Comparison of ENCODE assay signal across 1 cellular context in the genomic region with DNA sequence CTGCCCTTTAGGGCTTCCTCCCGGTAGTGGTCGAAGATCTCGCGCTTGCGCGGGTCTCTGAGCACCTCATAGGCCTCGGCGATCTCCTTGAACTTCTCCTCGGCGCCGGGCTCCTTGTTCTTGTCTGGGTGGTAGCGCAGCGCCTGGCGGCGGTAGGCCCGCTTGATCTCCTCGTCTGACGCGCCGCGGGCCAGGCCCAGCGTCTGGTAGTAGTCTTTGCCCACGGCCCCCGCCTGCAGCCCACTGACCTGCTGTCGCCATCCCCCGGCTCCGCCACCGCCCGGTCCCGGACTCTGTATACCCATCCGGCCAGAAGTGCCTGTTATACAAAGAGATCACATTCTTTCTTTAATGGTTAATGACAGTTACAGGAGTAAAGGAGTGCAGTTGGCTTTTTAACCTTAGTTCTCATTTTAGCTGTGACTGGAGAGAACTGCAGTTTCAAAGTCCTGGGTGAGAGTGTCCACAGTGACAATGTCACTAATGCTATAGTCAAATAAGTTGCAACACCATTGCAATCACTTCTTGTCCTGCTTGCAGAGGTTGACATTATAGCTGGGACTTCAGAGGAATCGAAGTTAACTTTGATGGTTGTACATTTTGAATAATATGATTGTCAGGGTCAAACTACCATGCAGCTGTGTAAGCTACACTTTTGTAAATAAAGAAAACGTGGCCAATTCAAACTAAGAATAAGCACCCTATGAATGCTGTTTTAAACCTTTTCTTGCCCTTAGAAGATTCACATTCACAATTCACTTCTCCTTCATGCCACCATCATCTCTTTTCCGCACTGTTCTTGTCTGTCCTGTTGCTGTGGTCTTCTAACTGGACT.
TF ChIP-seq lines count a peak whose summit lies in the region.

No MANE protein-coding gene starts in this region.

TF ChIP-seq in HepG2, 621 proteins besides CTCF, POLR2A, EP300 and RAD21 (continued from another document and continues in another):
- TF ChIP-seq, protein P1, sequence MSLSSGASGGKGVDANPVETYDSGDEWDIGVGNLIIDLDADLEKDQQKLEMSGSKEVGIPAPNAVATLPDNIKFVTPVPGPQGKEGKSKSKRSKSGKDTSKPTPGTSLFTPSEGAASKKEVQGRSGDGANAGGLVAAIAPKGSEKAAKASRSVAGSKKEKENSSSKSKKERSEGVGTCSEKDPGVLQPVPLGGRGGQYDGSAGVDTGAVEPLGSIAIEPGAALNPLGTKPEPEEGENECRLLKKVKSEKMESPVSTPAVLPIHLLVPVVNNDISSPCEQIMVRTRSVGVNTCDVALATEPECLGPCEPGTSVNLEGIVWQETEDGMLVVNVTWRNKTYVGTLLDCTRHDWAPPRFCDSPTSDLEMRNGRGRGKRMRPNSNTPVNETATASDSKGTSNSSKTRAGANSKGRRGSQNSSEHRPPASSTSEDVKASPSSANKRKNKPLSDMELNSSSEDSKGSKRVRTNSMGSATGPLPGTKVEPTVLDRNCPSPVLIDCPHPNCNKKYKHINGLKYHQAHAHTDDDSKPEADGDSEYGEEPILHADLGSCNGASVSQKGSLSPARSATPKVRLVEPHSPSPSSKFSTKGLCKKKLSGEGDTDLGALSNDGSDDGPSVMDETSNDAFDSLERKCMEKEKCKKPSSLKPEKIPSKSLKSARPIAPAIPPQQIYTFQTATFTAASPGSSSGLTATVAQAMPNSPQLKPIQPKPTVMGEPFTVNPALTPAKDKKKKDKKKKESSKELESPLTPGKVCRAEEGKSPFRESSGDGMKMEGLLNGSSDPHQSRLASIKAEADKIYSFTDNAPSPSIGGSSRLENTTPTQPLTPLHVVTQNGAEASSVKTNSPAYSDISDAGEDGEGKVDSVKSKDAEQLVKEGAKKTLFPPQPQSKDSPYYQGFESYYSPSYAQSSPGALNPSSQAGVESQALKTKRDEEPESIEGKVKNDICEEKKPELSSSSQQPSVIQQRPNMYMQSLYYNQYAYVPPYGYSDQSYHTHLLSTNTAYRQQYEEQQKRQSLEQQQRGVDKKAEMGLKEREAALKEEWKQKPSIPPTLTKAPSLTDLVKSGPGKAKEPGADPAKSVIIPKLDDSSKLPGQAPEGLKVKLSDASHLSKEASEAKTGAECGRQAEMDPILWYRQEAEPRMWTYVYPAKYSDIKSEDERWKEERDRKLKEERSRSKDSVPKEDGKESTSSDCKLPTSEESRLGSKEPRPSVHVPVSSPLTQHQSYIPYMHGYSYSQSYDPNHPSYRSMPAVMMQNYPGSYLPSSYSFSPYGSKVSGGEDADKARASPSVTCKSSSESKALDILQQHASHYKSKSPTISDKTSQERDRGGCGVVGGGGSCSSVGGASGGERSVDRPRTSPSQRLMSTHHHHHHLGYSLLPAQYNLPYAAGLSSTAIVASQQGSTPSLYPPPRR (CRISPR knock-in tag; IDR thresholded peaks at IDR 0.05; ENCODE audit: borderline replicate concordance), result peak; percentile 94
- TF ChIP-seq, protein P2, sequence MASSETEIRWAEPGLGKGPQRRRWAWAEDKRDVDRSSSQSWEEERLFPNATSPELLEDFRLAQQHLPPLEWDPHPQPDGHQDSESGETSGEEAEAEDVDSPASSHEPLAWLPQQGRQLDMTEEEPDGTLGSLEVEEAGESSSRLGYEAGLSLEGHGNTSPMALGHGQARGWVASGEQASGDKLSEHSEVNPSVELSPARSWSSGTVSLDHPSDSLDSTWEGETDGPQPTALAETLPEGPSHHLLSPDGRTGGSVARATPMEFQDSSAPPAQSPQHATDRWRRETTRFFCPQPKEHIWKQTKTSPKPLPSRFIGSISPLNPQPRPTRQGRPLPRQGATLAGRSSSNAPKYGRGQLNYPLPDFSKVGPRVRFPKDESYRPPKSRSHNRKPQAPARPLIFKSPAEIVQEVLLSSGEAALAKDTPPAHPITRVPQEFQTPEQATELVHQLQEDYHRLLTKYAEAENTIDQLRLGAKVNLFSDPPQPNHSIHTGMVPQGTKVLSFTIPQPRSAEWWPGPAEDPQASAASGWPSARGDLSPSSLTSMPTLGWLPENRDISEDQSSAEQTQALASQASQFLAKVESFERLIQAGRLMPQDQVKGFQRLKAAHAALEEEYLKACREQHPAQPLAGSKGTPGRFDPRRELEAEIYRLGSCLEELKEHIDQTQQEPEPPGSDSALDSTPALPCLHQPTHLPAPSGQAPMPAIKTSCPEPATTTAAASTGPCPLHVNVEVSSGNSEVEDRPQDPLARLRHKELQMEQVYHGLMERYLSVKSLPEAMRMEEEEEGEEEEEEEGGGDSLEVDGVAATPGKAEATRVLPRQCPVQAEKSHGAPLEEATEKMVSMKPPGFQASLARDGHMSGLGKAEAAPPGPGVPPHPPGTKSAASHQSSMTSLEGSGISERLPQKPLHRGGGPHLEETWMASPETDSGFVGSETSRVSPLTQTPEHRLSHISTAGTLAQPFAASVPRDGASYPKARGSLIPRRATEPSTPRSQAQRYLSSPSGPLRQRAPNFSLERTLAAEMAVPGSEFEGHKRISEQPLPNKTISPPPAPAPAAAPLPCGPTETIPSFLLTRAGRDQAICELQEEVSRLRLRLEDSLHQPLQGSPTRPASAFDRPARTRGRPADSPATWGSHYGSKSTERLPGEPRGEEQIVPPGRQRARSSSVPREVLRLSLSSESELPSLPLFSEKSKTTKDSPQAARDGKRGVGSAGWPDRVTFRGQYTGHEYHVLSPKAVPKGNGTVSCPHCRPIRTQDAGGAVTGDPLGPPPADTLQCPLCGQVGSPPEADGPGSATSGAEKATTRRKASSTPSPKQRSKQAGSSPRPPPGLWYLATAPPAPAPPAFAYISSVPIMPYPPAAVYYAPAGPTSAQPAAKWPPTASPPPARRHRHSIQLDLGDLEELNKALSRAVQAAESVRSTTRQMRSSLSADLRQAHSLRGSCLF (CRISPR knock-in tag; IDR thresholded peaks at IDR 0.05; ENCODE audit: borderline replicate concordance), result no peak
- TF ChIP-seq, protein P3, sequence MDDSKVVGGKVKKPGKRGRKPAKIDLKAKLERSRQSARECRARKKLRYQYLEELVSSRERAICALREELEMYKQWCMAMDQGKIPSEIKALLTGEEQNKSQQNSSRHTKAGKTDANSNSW (CRISPR knock-in tag; IDR thresholded peaks at IDR 0.05; ENCODE audit: borderline replicate concordance), result no peak
- TF ChIP-seq KDM3A (CRISPR knock-in tag; IDR thresholded peaks at IDR 0.05; ENCODE audit: low read depth), result peak; percentile 18; the same call in 1 of the 2 replicates
- no peak; the same call in 1 of the 2 replicates for TF ChIP-seq HOXA5 (CRISPR knock-in tag; IDR thresholded peaks at IDR 0.05)
- TF ChIP-seq, protein P4, sequence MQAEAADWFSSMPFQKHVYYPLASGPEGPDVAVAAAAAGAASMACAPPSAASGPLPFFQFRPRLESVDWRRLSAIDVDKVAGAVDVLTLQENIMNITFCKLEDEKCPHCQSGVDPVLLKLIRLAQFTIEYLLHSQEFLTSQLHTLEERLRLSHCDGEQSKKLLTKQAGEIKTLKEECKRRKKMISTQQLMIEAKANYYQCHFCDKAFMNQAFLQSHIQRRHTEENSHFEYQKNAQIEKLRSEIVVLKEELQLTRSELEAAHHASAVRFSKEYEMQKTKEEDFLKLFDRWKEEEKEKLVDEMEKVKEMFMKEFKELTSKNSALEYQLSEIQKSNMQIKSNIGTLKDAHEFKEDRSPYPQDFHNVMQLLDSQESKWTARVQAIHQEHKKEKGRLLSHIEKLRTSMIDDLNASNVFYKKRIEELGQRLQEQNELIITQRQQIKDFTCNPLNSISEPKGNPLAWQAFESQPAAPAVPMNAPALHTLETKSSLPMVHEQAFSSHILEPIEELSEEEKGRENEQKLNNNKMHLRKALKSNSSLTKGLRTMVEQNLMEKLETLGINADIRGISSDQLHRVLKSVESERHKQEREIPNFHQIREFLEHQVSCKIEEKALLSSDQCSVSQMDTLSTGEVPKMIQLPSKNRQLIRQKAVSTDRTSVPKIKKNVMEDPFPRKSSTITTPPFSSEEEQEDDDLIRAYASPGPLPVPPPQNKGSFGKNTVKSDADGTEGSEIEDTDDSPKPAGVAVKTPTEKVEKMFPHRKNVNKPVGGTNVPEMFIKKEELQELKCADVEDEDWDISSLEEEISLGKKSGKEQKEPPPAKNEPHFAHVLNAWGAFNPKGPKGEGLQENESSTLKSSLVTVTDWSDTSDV (CRISPR knock-in tag; IDR thresholded peaks at IDR 0.05), result no peak
- TF ChIP-seq ISL2 (CRISPR knock-in tag; IDR thresholded peaks at IDR 0.05), result peak; percentile 96
- TF ChIP-seq, protein P5, sequence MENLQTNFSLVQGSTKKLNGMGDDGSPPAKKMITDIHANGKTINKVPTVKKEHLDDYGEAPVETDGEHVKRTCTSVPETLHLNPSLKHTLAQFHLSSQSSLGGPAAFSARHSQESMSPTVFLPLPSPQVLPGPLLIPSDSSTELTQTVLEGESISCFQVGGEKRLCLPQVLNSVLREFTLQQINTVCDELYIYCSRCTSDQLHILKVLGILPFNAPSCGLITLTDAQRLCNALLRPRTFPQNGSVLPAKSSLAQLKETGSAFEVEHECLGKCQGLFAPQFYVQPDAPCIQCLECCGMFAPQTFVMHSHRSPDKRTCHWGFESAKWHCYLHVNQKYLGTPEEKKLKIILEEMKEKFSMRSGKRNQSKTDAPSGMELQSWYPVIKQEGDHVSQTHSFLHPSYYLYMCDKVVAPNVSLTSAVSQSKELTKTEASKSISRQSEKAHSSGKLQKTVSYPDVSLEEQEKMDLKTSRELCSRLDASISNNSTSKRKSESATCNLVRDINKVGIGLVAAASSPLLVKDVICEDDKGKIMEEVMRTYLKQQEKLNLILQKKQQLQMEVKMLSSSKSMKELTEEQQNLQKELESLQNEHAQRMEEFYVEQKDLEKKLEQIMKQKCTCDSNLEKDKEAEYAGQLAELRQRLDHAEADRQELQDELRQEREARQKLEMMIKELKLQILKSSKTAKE (CRISPR knock-in tag; IDR thresholded peaks at IDR 0.05; ENCODE audit: borderline replicate concordance), result peak; percentile 34; the same call in 1 of the 2 replicates
- TF ChIP-seq, protein P6, sequence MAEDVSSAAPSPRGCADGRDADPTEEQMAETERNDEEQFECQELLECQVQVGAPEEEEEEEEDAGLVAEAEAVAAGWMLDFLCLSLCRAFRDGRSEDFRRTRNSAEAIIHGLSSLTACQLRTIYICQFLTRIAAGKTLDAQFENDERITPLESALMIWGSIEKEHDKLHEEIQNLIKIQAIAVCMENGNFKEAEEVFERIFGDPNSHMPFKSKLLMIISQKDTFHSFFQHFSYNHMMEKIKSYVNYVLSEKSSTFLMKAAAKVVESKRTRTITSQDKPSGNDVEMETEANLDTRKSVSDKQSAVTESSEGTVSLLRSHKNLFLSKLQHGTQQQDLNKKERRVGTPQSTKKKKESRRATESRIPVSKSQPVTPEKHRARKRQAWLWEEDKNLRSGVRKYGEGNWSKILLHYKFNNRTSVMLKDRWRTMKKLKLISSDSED (CRISPR knock-in tag; IDR thresholded peaks at IDR 0.05), result no peak
- TF ChIP-seq ZNF703 (CRISPR knock-in tag; IDR thresholded peaks at IDR 0.05; ENCODE audit: borderline replicate concordance), result peak; percentile 66; the same call in 1 of the 2 replicates
- TF ChIP-seq HDAC1 (CRISPR knock-in tag; IDR thresholded peaks at IDR 0.05), result peak; percentile 55; the same call in 1 of the 2 replicates
- TF ChIP-seq, protein P7, sequence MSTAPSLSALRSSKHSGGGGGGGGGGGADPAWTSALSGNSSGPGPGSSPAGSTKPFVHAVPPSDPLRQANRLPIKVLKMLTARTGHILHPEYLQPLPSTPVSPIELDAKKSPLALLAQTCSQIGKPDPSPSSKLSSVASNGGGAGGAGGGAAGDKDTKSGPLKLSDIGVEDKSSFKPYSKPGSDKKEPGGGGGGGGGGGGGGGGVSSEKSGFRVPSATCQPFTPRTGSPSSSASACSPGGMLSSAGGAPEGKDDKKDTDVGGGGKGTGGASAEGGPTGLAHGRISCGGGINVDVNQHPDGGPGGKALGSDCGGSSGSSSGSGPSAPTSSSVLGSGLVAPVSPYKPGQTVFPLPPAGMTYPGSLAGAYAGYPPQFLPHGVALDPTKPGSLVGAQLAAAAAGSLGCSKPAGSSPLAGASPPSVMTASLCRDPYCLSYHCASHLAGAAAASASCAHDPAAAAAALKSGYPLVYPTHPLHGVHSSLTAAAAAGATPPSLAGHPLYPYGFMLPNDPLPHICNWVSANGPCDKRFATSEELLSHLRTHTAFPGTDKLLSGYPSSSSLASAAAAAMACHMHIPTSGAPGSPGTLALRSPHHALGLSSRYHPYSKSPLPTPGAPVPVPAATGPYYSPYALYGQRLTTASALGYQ (CRISPR knock-in tag; IDR thresholded peaks at IDR 0.05), result peak; percentile 39; the same call in 1 of the 2 replicates
- TF ChIP-seq, protein P8, sequence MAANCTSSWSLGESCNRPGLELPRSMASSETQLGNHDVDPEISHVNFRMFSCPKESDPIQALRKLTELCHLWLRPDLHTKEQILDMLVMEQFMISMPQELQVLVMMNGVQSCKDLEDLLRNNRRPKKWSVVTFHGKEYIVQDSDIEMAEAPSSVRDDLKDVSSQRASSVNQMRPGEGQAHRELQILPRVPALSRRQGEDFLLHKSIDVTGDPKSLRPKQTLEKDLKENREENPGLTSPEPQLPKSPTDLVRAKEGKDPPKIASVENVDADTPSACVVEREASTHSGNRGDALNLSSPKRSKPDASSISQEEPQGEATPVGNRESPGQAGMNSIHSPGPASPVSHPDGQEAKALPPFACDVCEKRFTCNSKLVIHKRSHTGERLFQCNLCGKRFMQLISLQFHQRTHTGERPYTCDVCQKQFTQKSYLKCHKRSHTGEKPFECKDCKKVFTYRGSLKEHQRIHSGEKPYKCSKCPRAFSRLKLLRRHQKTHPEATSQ (CRISPR knock-in tag; IDR thresholded peaks at IDR 0.05; ENCODE audit: borderline replicate concordance), result no peak; the same call in 1 of the 2 replicates
- no peak for TF ChIP-seq LCORL (IDR thresholded peaks at IDR 0.05)
- TF ChIP-seq LCORL (CRISPR knock-in tag; IDR thresholded peaks at IDR 0.05), result peak; percentile 83
- no peak for TF ChIP-seq ZBTB3 (CRISPR knock-in tag; IDR thresholded peaks at IDR 0.05; ENCODE audit: borderline replicate concordance, low read depth)
- no peak for TF ChIP-seq ZNF816 (CRISPR knock-in tag; IDR thresholded peaks at IDR 0.05; ENCODE audit: borderline replicate concordance)
- TF ChIP-seq ZNF468 (CRISPR knock-in tag; IDR thresholded peaks at IDR 0.05), result no peak
- TF ChIP-seq, protein P9, sequence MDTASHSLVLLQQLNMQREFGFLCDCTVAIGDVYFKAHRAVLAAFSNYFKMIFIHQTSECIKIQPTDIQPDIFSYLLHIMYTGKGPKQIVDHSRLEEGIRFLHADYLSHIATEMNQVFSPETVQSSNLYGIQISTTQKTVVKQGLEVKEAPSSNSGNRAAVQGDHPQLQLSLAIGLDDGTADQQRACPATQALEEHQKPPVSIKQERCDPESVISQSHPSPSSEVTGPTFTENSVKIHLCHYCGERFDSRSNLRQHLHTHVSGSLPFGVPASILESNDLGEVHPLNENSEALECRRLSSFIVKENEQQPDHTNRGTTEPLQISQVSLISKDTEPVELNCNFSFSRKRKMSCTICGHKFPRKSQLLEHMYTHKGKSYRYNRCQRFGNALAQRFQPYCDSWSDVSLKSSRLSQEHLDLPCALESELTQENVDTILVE (CRISPR knock-in tag; IDR thresholded peaks at IDR 0.05), result 0 out of 2 replicates have a peak, but pooled peaks have one; percentile 18
- TF ChIP-seq HDAC2 (CRISPR knock-in tag; IDR thresholded peaks at IDR 0.05), result peak; percentile 93
- peak; percentile 77; the same call in 1 of the 2 replicates for TF ChIP-seq ETV5 (CRISPR knock-in tag; IDR thresholded peaks at IDR 0.05; ENCODE audit: borderline replicate concordance)
- TF ChIP-seq ATF1 (CRISPR knock-in tag; IDR thresholded peaks at IDR 0.05), result peak; percentile 61; the same call in 1 of the 2 replicates
- TF ChIP-seq TBX3 (IDR thresholded peaks at IDR 0.05; ENCODE audit: borderline replicate concordance), result peak; percentile 89; the same call in 1 of the 2 replicates
- TF ChIP-seq DR1 (CRISPR knock-in tag; IDR thresholded peaks at IDR 0.05), result 0 out of 2 replicates have a peak, but pooled peaks have one; percentile 37
- TF ChIP-seq ZNF501 (CRISPR knock-in tag; IDR thresholded peaks at IDR 0.05), result peak; percentile 41; the same call in 1 of the 2 replicates
- no peak for TF ChIP-seq ZNF121 (CRISPR knock-in tag; IDR thresholded peaks at IDR 0.05)
